Comparison of ENCODE assay signal across 8 cellular contexts in the genomic region with DNA sequence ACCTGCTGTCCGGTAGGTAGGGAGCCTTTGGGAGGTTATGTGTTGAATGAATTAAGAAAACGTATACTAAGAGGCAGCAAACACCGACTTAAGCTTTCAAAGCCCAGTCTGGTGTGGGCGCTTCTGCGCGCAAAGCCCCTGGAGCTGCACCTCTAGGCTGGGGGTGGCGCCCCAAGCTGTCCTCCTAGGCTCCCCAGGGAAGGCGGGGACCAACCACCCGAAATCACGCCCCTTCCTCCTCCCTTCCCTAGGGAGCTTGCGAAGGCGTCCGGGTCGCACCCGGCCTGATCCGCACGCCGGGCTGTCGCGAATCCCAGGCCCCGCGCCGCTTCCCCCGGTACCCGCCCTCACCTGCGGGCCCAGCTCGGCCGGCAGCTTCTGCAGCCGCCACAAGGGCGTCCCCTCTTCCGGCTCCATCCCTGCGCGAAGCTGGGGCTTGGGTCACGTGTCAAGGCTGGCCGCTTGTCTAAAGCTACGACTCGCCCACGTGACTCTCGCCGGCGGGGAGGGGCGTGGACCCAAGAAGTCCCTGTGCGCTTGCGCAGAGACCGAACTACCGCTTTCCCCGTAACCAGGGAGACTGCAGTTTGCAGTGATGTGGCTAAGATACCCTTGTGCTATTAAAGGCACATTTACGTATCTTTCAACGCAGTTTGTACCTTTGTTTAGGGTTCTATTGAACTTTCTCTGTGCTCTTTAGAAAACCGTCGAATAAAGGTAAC. TPM values are rescaled to one million over a fixed set of nuclear protein-coding genes. Genes with fewer than 3 reads are reported as not detected.
A peak's percentile ranks its signal among the peaks of the same experiment; 100 is the strongest.
DNase-seq lines count a peak whose midpoint lies in the region; ATAC-seq and TF ChIP-seq lines count a peak whose summit lies in the region.

A gene (minus strand): TSS at position 468 of the 722 bp plus-strand sequence. CDS start 51 bp downstream, at position 417.

- H3K4me2 ChIP-seq in PC-3 (ENCODE audit: low read length) = peak within 1 kb of the TSS; percentile 81

- no peaks in the 10 kb centered on the region for H3K9me3 ChIP-seq in PC-3 (ENCODE audit: low read length)
- H3K9me3 ChIP-seq in mucosa of descending colon = no peaks in the 10 kb centered on the region

- no peaks in the 10 kb centered on the region for H3K9me2 ChIP-seq in PC-3 (replicated peaks; ENCODE audit: low read length)

- peak within 1 kb of the TSS; percentile 96 for H2AFZ ChIP-seq in PC-3 (ENCODE audit: low read length)

- H3K27me3 ChIP-seq in PC-3 (ENCODE audit: low read length) = no peaks in the 10 kb centered on the region

- POLR2A ChIA-PET in PC-3 (lab: Charles Lee; ENCODE audit: unreplicated experiment) = interaction anchor here (0.7 kb wide), 1 partner anchor 103 kb away, joined by 4 read pairs; no protein-coding TSS in a partner anchor

- no peaks in the 10 kb centered on the region for H3K79me2 ChIP-seq in PC-3 (ENCODE audit: low read length)

- ATAC-seq in GM21619 (IDR thresholded peaks at IDR 0.05; ENCODE audit: unreplicated experiment) = peak; percentile 89
- ATAC-seq in PC-3 = peak; percentile 95
- ATAC-seq in mucosa of descending colon = peak; percentile 99

- DNase-seq in DMS53 treated with DMSO at 0.1 percent for 48 hours (lab: John Stamatoyannopoulos, UW; ENCODE audit: unreplicated experiment) (peak; percentile 97), PC-3 (peak; percentile 82), activated T-cell treated with anti-CD3 and anti-CD28 coated beads for 48 hours (ENCODE audit: low read depth) (peak; percentile 95), epithelial cell of prostate (ENCODE audit: low read depth, low spot score) (peak; percentile 70), mucosa of descending colon (peak; percentile 97 to 99 (median 98))
- DNase-seq in Jurkat, Clone E6-1 (ENCODE audit: low read depth, low spot score) = peak; percentile 95
- DNase-seq in stimulated activated CD8-positive, alpha-beta memory T cell treated with anti-CD3 and anti-CD28 coated beads, Interleukin-4, amount 100 ng/mL, for 24 hours (ENCODE audit: low read depth) = peak; percentile 94

- TF ChIP-seq CTCF in PC-3 (conservative IDR thresholded peaks at IDR 0.05; ENCODE audit: low read depth, low read length) (no peak), mucosa of descending colon (IDR thresholded peaks at IDR 0.05) (peak; percentile 29)

- intact Hi-C loops in PC-3 (cut with micrococcal nuclease) = loop anchor here (1.0 kb wide), 1 partner anchor 22 kb away; a partner anchor contains a TSS
- intact Hi-C loops in mucosa of descending colon (cut with DNase I, micrococcal nuclease) = no loop called here

- no TSS peak for BruUV-seq in PC-3 (replicated peaks; lab: Mats Ljungman, UMichigan)

- no peaks in the 10 kb centered on the region for H3F3A ChIP-seq in PC-3 (ENCODE audit: low read length, unreplicated experiment)

- H3K36me3 ChIP-seq in PC-3 (ENCODE audit: low read depth, low read length) (no peaks in the 10 kb centered on the region), mucosa of descending colon (ENCODE audit: low read depth) (no peaks in the 10 kb centered on the region)

- H3K27ac ChIP-seq in PC-3 (ENCODE audit: low read length) = no peak within 1 kb of the TSS
- peak within 1 kb of the TSS; percentile 72 for H3K27ac ChIP-seq in epithelial cell of prostate

- CTCF ChIA-PET in PC-3 (lab: Charles Lee) = interaction anchor here (0.9 kb wide), 1 partner anchor 22 kb away, joined by 3 read pairs; a partner anchor contains a TSS

- H4K20me1 ChIP-seq in PC-3 (ENCODE audit: low read length) = no peaks in the 10 kb centered on the region

- peak within 1 kb of the TSS; percentile 87 for H3K4me3 ChIP-seq in Jurkat, Clone E6-1 (ENCODE audit: low read length)
- H3K4me3 ChIP-seq in PC-3 (ENCODE audit: low read length) (peak within 1 kb of the TSS; percentile 70), mucosa of descending colon (peak within 1 kb of the TSS; percentile 69)

- H3K4me1 ChIP-seq in PC-3 (ENCODE audit: insufficient read depth, low read length) (no peaks in the 10 kb centered on the region; the same call in 1 of the 2 replicates), mucosa of descending colon (ENCODE audit: low read depth) (peaks cover 6% of the 10 kb centered on the region)

- H3K9ac ChIP-seq in PC-3 (ENCODE audit: low read length) = peak within 1 kb of the TSS; percentile 70

RNA-seq across cellular contexts. Expression of the gene that starts here (rescaled TPM):
- polyA plus RNA-seq in Jurkat, Clone E6-1 (2012; ENCODE audit: insufficient read depth, insufficient read length) = 21.6 TPM
- total RNA-seq in PC-3 (2014; rRNA removed) = 5.5 and 9.5 TPM in 2 replicates
- total RNA-seq in mucosa of descending colon = 10 to 100 TPM; 11.3 to 16.4 (median 14.5) TPM
